18 cellular contexts compared by ENCODE assay signal in the genomic region with DNA sequence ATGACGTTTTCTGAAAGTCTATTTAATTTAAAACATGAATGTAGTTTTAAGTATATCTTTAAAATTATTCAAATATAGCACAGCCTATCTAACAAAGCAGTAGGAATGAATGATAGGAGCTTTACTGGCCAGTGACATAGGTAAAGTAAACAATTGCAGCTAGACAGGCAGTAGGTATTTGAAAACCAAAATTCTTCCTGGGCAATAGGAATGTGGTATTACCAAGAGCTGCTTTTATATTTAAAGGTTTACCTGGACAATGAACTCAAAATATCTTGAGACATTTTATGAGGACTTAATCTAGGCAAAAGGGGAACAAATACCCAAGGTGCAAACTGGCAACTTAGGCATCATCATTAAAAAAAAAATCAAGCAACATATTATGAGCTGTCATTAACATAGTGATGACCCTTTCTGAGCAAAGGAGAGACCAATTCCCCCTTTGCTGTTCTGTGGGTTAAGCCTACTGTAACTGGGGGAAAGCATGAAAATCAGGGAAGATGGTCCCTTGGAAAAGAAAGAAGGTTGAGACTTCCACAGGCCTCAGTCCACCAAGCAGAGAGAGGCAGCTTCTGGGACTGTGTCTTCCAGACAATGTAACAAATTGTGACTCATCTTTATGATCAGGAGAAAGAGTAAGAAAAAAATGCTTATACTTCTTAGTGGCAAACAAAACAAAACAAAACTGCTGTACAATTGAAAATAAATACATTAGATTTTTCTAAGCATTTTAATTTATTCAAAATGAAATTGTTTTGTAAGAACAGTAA. TPM values are rescaled to one million over a fixed set of nuclear protein-coding genes. Genes with fewer than 3 reads are reported as not detected.
DNase-seq lines count a peak whose midpoint lies in the region; ATAC-seq, FAIRE-seq and TF ChIP-seq lines count a peak whose summit lies in the region.
"Had no signal": no experiment of that assay in that cellular context is flagged by ENCODE, and none has a peak within 500 bp of the region (broad histone marks: within the 10 kb centered on the region; RNA-seq: fewer than 3 reads in every experiment).

No MANE protein-coding gene starts in this region.

- no peak for FAIRE-seq in A549 (lab: Jason Lieb, UNC)

- no peaks in the 10 kb centered on the region; a peak in 1 of 3 replicates for H3K36me3 ChIP-seq in HEK293 (ENCODE audit: control insufficient read depth in 2 of 2, insufficient read depth in 1 of 2, low read length in 2 of 2)

- TF ChIP-seq EP300 in A549 (IDR thresholded peaks at IDR 0.05): no peak

- ATAC-seq in A549 (peak in 1 of 2 experiments; percentile 63; a peak in 2 of 6 replicates), GM18517 (IDR thresholded peaks at IDR 0.05; ENCODE audit: unreplicated experiment) (no peak), esophagus mucosa (no peak)
- ATAC-seq: Panc1 had no signal

- no peak for TF ChIP-seq POLR2A in A549 (IDR thresholded peaks at IDR 0.05; ENCODE audit: low read length)

- no peak for TF ChIP-seq RAD21 in A549 (conservative IDR thresholded peaks at IDR 0.05 in 1 of 2, IDR thresholded peaks at IDR 0.05 in 1 of 2)

- no peaks in the 10 kb centered on the region for H3K9me3 ChIP-seq in A549
- H3K9me3 ChIP-seq in HEK293 (ENCODE audit: control insufficient read depth, insufficient read depth, low read depth, low read length): no peaks in the 10 kb centered on the region

- no peak for DNase-seq in A549 (ENCODE audit: low read depth in 1 of 2, low spot score in 1 of 2)
- peak; percentile 30 for DNase-seq in RKO (ENCODE audit: low spot score)
- peak; percentile 36 for DNase-seq in fibroblast of pulmonary artery (ENCODE audit: low read depth)
- DNase-seq in NOMO-1 (lab: John Stamatoyannopoulos, UW; ENCODE audit: unreplicated experiment in 2 of 2): no peak
- no peak for DNase-seq in hippocampal formation (lab: John Stamatoyannopoulos, UW)
- DNase-seq: 8988T, C1 segment of cervical spinal cord, DND-41, Karpas-422, NCI-H1417, NCI-H187 treated with DMSO at 0.1 percent for 48 hours, NCI-H446 treated with DMSO at 0.1 percent for 48 hours, NCI-H82, Right ventricle myocardium superior had no signal

- TF ChIP-seq CTCF in A549 (IDR thresholded peaks at IDR 0.05) (no peak), HEK293 (tag by site-specific recombination; IDR thresholded peaks at IDR 0.05) (no peak), fibroblast of pulmonary artery (IDR thresholded peaks at IDR 0.05; ENCODE audit: low read length, missing control alignments) (no peak)

- no peak overlapping the region for H3K27ac ChIP-seq in A549
- H3K27ac ChIP-seq in HEK293 (ENCODE audit: extremely low read depth, low read depth, low read length): no peak overlapping the region

- no peak overlapping the region for H3K4me2 ChIP-seq in A549

- WGBS in A549 (ENCODE audit: missing lambda C conversion rate): 58% methylated on average over 1 of the region's 1 CpG

- H3K4me3 ChIP-seq in A549 (no peak overlapping the region), HEK293 (ENCODE audit: low read depth, low read length) (no peak overlapping the region), fibroblast of pulmonary artery (replicated peaks; ENCODE audit: low read depth, low read length) (no peak overlapping the region)

- POLR2A ChIA-PET in A549 (lab: Yijun Ruan, JAX) (interaction anchor here (0.7 to 2.2 kb wide), 2 partner anchors 13 to 603 kb away, joined by 5 to 9 read pairs; a partner anchor contains a TSS), HEK293 (lab: Yijun Ruan, JAX) (interaction anchor here (6.2 kb wide), 1 partner anchor 13 kb away, joined by 134 read pairs; a partner anchor contains a TSS)

- H3K4me1 ChIP-seq in A549 (peaks cover 9% of the 10 kb centered on the region; the same call in 2 of the 3 replicates), HEK293 (ENCODE audit: control insufficient read depth, insufficient read depth, low read length) (peaks cover 27% of the 10 kb centered on the region)

- CTCF ChIA-PET in A549 (lab: Yijun Ruan, JAX) (interaction anchor here (0.7 to 0.9 kb wide), 2 partner anchors 202 to 262 kb away, joined by 3 to 4 read pairs; no protein-coding TSS in a partner anchor), HEK293 (lab: Yijun Ruan, JAX) (interaction anchor here (0.6 to 1.0 kb wide), 4 partner anchors 29 to 270 kb away, joined by 3 read pairs; no protein-coding TSS in a partner anchor)

TF ChIP-seq in A549, 52 proteins besides CTCF, POLR2A, EP300 and RAD21:
- no peak for TF ChIP-seq MAZ (IDR thresholded peaks at IDR 0.05; ENCODE audit: borderline replicate concordance, low read depth, low read length)
- TF ChIP-seq FOSL2 (IDR thresholded peaks at IDR 0.05): no peak
- 0 out of 2 replicates have a peak, but pooled peaks have one; percentile 19 for TF ChIP-seq FOSL2 (CRISPR knock-in tag; IDR thresholded peaks at IDR 0.05)
TF ChIP-seq in A549: peak in this region for 1.

TF ChIP-seq in HEK293, 187 proteins besides CTCF, POLR2A, EP300 and RAD21:
- TF ChIP-seq, protein P1, sequence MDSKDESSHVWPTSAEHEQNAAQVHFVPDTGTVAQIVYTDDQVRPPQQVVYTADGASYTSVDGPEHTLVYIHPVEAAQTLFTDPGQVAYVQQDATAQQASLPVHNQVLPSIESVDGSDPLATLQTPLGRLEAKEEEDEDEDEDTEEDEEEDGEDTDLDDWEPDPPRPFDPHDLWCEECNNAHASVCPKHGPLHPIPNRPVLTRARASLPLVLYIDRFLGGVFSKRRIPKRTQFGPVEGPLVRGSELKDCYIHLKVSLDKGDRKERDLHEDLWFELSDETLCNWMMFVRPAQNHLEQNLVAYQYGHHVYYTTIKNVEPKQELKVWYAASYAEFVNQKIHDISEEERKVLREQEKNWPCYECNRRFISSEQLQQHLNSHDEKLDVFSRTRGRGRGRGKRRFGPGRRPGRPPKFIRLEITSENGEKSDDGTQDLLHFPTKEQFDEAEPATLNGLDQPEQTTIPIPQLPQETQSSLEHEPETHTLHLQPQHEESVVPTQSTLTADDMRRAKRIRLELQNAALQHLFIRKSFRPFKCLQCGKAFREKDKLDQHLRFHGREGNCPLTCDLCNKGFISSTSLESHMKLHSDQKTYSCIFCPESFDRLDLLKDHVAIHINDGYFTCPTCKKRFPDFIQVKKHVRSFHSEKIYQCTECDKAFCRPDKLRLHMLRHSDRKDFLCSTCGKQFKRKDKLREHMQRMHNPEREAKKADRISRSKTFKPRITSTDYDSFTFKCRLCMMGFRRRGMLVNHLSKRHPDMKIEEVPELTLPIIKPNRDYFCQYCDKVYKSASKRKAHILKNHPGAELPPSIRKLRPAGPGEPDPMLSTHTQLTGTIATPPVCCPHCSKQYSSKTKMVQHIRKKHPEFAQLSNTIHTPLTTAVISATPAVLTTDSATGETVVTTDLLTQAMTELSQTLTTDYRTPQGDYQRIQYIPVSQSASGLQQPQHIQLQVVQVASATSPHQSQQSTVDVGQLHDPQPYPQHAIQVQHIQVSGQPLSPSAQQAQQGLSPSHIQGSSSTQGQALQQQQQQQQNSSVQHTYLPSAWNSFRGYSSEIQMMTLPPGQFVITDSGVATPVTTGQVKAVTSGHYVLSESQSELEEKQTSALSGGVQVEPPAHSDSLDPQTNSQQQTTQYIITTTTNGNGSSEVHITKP (tag by site-specific recombination; IDR thresholded peaks at IDR 0.05): peak; percentile 84
- TF ChIP-seq, protein P2, sequence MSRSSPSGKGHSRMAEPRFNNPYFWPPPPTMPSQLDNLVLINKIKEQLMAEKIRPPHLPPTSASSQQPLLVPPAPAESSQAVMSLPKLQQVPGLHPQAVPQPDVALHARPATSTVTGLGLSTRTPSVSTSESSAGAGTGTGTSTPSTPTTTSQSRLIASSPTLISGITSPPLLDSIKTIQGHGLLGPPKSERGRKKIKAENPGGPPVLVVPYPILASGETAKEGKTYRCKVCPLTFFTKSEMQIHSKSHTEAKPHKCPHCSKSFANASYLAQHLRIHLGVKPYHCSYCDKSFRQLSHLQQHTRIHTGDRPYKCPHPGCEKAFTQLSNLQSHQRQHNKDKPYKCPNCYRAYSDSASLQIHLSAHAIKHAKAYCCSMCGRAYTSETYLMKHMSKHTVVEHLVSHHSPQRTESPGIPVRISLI (tag by site-specific recombination; IDR thresholded peaks at IDR 0.05): 0 out of 2 replicates have a peak, but pooled peaks have one; percentile 26
- TF ChIP-seq MZF1 (tag by site-specific recombination; IDR thresholded peaks at IDR 0.05; ENCODE audit: borderline replicate concordance) (0 out of 2 replicates have a peak, but pooled peaks have one; percentile 44), IKZF3 (tag by site-specific recombination; IDR thresholded peaks at IDR 0.05) (0 out of 2 replicates have a peak, but pooled peaks have one; percentile 19), ZNF48 (tag by site-specific recombination; IDR thresholded peaks at IDR 0.05) (no peak), PRDM1 (tag by site-specific recombination; IDR thresholded peaks at IDR 0.05) (peak; percentile 55; the same call in 1 of the 2 replicates), ZBTB48 (tag by site-specific recombination; IDR thresholded peaks at IDR 0.05) (peak; percentile 91), ZNF133 (tag by site-specific recombination; IDR thresholded peaks at IDR 0.05) (no peak), ZNF155 (tag by site-specific recombination; IDR thresholded peaks at IDR 0.05) (no peak)

RNA-seq across cellular contexts. Expression of a gene that starts 12.9 kb away (rescaled TPM):
- polyA plus RNA-seq in A549 (2011; rRNA removed) (2.6 TPM in 2 replicates), A549 (2017; fragmentation: RNase III; extraction: RNeasy Plus Mini Kit Qiagen cat#74134 plus additional on column Dnase treatment) (2.6 to 3.8 TPM (median 3.2 TPM) in 3 replicates)
- 6.5 and 7.1 TPM in 2 replicates for polyA plus RNA-seq in A549 (2012; cell fraction: cytosol; rRNA removed)
- polyA plus RNA-seq in A549 (2012; cell fraction: nucleus; rRNA removed): 27.0 and 30.9 TPM in 2 replicates
- 2.5 and 3.2 TPM in 2 replicates for polyA minus RNA-seq in A549 (2011; rRNA and poly(A)+ RNA removed)
- not detected for total RNA-seq in esophagus mucosa
- total RNA-seq: Right ventricle myocardium superior had no signal

RNA-seq across cellular contexts. Expression of a gene that starts 38.2 kb away (rescaled TPM):
- polyA plus RNA-seq in A549 (2011; rRNA removed) (395 and 412 TPM in 2 replicates), A549 (2017; fragmentation: RNase III; extraction: RNeasy Plus Mini Kit Qiagen cat#74134 plus additional on column Dnase treatment) (235 to 243 TPM (median 243 TPM) in 3 replicates)
- 207 and 218 TPM in 2 replicates for polyA plus RNA-seq in A549 (2012; cell fraction: cytosol; rRNA removed)
- 73.2 and 78.9 TPM in 2 replicates for polyA plus RNA-seq in A549 (2012; cell fraction: nucleus; rRNA removed)
- polyA minus RNA-seq in A549 (2011; rRNA and poly(A)+ RNA removed): 159 and 171 TPM in 2 replicates
- 79.8 TPM for total RNA-seq in esophagus mucosa

Comparison
In these comparisons a context has a peak if more than half of its experiments do, and no peak if none do; other contexts are left out.
1. DNase-seq: peak in RKO (single experiment) and fibroblast of pulmonary artery (single experiment); none in A549 (0 of 2), NOMO-1 (0 of 2) and hippocampal formation (0 of 2).